19 cellular contexts compared by ENCODE assay signal in genomic region chr10:112634096-112634830, GRCh38.
A peak's percentile ranks its signal among the peaks of the same experiment; 100 is the strongest.
DNase-seq lines count a peak whose midpoint lies in the region; ATAC-seq and TF ChIP-seq lines count a peak whose summit lies in the region.
"Had no signal": no experiment of that assay in that cellular context is flagged by ENCODE, and none has a peak within 500 bp of the region (broad histone marks: within the 10 kb centered on the region; RNA-seq: fewer than 3 reads in every experiment).

No MANE protein-coding gene starts in this region.

- ATAC-seq in upper lobe of right lung: no peak
- no peak for ATAC-seq in HG02763 (IDR thresholded peaks at IDR 0.05; ENCODE audit: unreplicated experiment)
- no peak for ATAC-seq in HG03025 (IDR thresholded peaks at IDR 0.05; ENCODE audit: low FRiP score, unreplicated experiment)
- ATAC-seq: gastroesophageal sphincter, lower lobe of right lung, natural killer cell had no signal

- H2BK15ac ChIP-seq in mesenchymal stem cell (ENCODE audit: low read depth, poor library complexity, severe bottlenecking): no peak overlapping the region

- H3K27ac Mint-ChIP-seq in Calu3 (ENCODE audit: unreplicated experiment): peak overlapping the region; percentile 94
- H3K27ac Mint-ChIP-seq: activated CD4-positive, alpha-beta T cell treated with anti-CD3 and anti-CD28 coated beads, Interleukin-2, amount 10 ng/mL, durations not matched to agents 7 days and 5 days; activated naive CD8-positive, alpha-beta T cell; activated T-cell treated with anti-CD3 and anti-CD28 coated beads, Interleukin-2, amount 50 U/mL, for 24 hours; natural killer cell; stimulated activated naive CD8-positive, alpha-beta T cell treated with anti-CD3 and anti-CD28 coated beads, Interleukin-15, Interleukin-2, amounts not matched to agents 100 ng/mL and 50 ng/mL, for 24 hours had no signal

- peak overlapping the region in 1 of 2 experiments; percentile 7 for H3K4ac ChIP-seq in mesenchymal stem cell (ENCODE audit: low read depth in 1 of 2, low read length in 2 of 2)

- H3K79me1 ChIP-seq in mesenchymal stem cell (replicated peaks; ENCODE audit: low read length, poor library complexity, severe bottlenecking): peaks cover 7% of the 10 kb centered on the region

- no peak overlapping the region for H3K14ac ChIP-seq in mesenchymal stem cell (ENCODE audit: low read length in 2 of 2)

- H3K4me1 ChIP-seq in mesenchymal stem cell (ENCODE audit: control insufficient read depth, insufficient read depth, low read depth, low read length) (no peaks in the 10 kb centered on the region), upper lobe of right lung (no peaks in the 10 kb centered on the region)
- H3K4me1 ChIP-seq: gastroesophageal sphincter, lower lobe of right lung, prostate gland had no signal

- no peak overlapping the region for H3K9ac ChIP-seq in mesenchymal stem cell (ENCODE audit: low read length)

- H2BK12ac ChIP-seq in mesenchymal stem cell (ENCODE audit: low read length in 2 of 2): peak overlapping the region in 1 of 2 experiments; percentile 37

- H3K23ac ChIP-seq in mesenchymal stem cell (ENCODE audit: low read length in 2 of 2): no peak overlapping the region

- no peak overlapping the region for H3K4me2 ChIP-seq in mesenchymal stem cell (ENCODE audit: low read length, poor library complexity, severe bottlenecking)

- H2AFZ ChIP-seq in mesenchymal stem cell (ENCODE audit: low read depth, low read length): no peak overlapping the region

- WGBS in mesenchymal stem cell: 39% methylated on average over 4 of the region's 5 CpGs

- H3K18ac ChIP-seq in mesenchymal stem cell (ENCODE audit: low read depth in 1 of 2, low read length in 2 of 2): peak overlapping the region in 1 of 2 experiments; percentile 46

- no peak overlapping the region for H4K8ac ChIP-seq in mesenchymal stem cell (ENCODE audit: low read length)

- DNase-seq in Calu3 (no peak), NCI-H69 (lab: John Stamatoyannopoulos, UW) (peak; percentile 1), choroid plexus epithelial cell (ENCODE audit: low read depth) (peak; percentile 44), mesenchymal stem cell (peak; percentile 62), upper lobe of right lung (no peak), substantia nigra (lab: John Stamatoyannopoulos, UW) (no peak)
- DNase-seq: activated CD4-positive, alpha-beta T cell treated with anti-CD3 and anti-CD28 coated beads, Interleukin-2, amount 10 ng/mL, durations not matched to agents 7 days and 5 days; activated T-cell treated with anti-CD3 and anti-CD28 coated beads, Interleukin-2, amount 50 U/mL, for 24 hours; lower lobe of right lung; natural killer cell; NCI-H2029; NCI-H510A had no signal

- no peak overlapping the region for H4K91ac ChIP-seq in mesenchymal stem cell (ENCODE audit: low read length)

- peaks cover 45% of the 10 kb centered on the region for H3K4me1 Mint-ChIP-seq in Calu3 (ENCODE audit: low read depth, unreplicated experiment)
- H3K4me1 Mint-ChIP-seq: activated CD4-positive, alpha-beta T cell treated with anti-CD3 and anti-CD28 coated beads, Interleukin-2, amount 10 ng/mL, durations not matched to agents 7 days and 5 days had no signal

- TF ChIP-seq CTCF in Calu3 (IDR thresholded peaks at IDR 0.05; ENCODE audit: unreplicated experiment) (no peak), choroid plexus epithelial cell (conservative IDR thresholded peaks at IDR 0.05; ENCODE audit: low read depth, low read length) (no peak), upper lobe of right lung (IDR thresholded peaks at IDR 0.05) (no peak)

- H3K27me3 ChIP-seq in mesenchymal stem cell (ENCODE audit: control insufficient read depth in 1 of 2, insufficient read depth in 1 of 2, low read length in 2 of 2) (no peaks in the 10 kb centered on the region), upper lobe of right lung (no peaks in the 10 kb centered on the region)
- H3K27me3 ChIP-seq: gastroesophageal sphincter had no signal

- intact Hi-C loops in Calu3 (cut with micrococcal nuclease; ENCODE audit: unreplicated experiment) (no loop called here), upper lobe of right lung (cut with DNase I) (no loop called here)

- H3K4me3 ChIP-seq in choroid plexus epithelial cell (ENCODE audit: low read depth, low read length) (no peak overlapping the region), mesenchymal stem cell (ENCODE audit: insufficient read depth in 1 of 2, low read depth in 1 of 2, low read length in 2 of 2) (no peak overlapping the region), upper lobe of right lung (no peak overlapping the region)
- H3K4me3 ChIP-seq: gastroesophageal sphincter, HAP-1, lower lobe of right lung, prostate gland had no signal

- no peak overlapping the region for H2BK120ac ChIP-seq in mesenchymal stem cell (ENCODE audit: low read depth, low read length)

- H3K36me3 ChIP-seq in mesenchymal stem cell (ENCODE audit: control insufficient read depth in 1 of 2, insufficient read depth in 2 of 2, low read depth in 1 of 2, low read length in 2 of 2) (no peaks in the 10 kb centered on the region), upper lobe of right lung (no peaks in the 10 kb centered on the region)
- H3K36me3 ChIP-seq: gastroesophageal sphincter, HAP-1, lower lobe of right lung, prostate gland had no signal

- H3K27me3 Mint-ChIP-seq in Calu3 (ENCODE audit: unreplicated experiment): no peaks in the 10 kb centered on the region
- H3K27me3 Mint-ChIP-seq: activated CD4-positive, alpha-beta T cell treated with anti-CD3 and anti-CD28 coated beads, Interleukin-2, amount 10 ng/mL, durations not matched to agents 7 days and 5 days; activated naive CD8-positive, alpha-beta T cell; activated T-cell treated with anti-CD3 and anti-CD28 coated beads, Interleukin-2, amount 50 U/mL, for 24 hours; stimulated activated naive CD8-positive, alpha-beta T cell treated with anti-CD3 and anti-CD28 coated beads, Interleukin-15, Interleukin-2, amounts not matched to agents 100 ng/mL and 50 ng/mL, for 24 hours had no signal

- H2AK5ac ChIP-seq in mesenchymal stem cell (ENCODE audit: low read length, severe bottlenecking): no peak overlapping the region

- no peak overlapping the region for H2BK5ac ChIP-seq in mesenchymal stem cell (ENCODE audit: low read depth, low read length, poor library complexity, severe bottlenecking)

- H3K36me3 Mint-ChIP-seq in Calu3 (ENCODE audit: insufficient read depth, unreplicated experiment): no peaks in the 10 kb centered on the region
- H3K36me3 Mint-ChIP-seq: natural killer cell had no signal

- BruUV-seq in Calu3 (replicated peaks; lab: Mats Ljungman, UMichigan): no TSS peak

- CTCF ChIA-PET in Calu3 (lab: Charles Lee): no interaction called here

- H3K27ac ChIP-seq in mesenchymal stem cell (ENCODE audit: low read length, poor library complexity, severe bottlenecking) (no peak overlapping the region), upper lobe of right lung (no peak overlapping the region), substantia nigra (ENCODE audit: low read depth, low read length, poor library complexity, severe bottlenecking) (no peak overlapping the region)
- H3K27ac ChIP-seq: gastroesophageal sphincter, lower lobe of right lung, prostate gland had no signal

- H3K9me3 Mint-ChIP-seq in Calu3 (ENCODE audit: low read depth, unreplicated experiment): no peaks in the 10 kb centered on the region
- H3K9me3 Mint-ChIP-seq: activated CD4-positive, alpha-beta T cell treated with anti-CD3 and anti-CD28 coated beads, Interleukin-2, amount 10 ng/mL, durations not matched to agents 7 days and 5 days; activated T-cell treated with anti-CD3 and anti-CD28 coated beads, Interleukin-2, amount 50 U/mL, for 24 hours; natural killer cell; stimulated activated naive CD8-positive, alpha-beta T cell treated with anti-CD3 and anti-CD28 coated beads, Interleukin-15, Interleukin-2, amounts not matched to agents 100 ng/mL and 50 ng/mL, for 24 hours had no signal

- H3K9me3 ChIP-seq in mesenchymal stem cell (ENCODE audit: control insufficient read depth, low read length) (no peaks in the 10 kb centered on the region), upper lobe of right lung (no peaks in the 10 kb centered on the region)
- H3K9me3 ChIP-seq: gastroesophageal sphincter, HAP-1, lower lobe of right lung, prostate gland had no signal

- no peak overlapping the region for H3K4me3 Mint-ChIP-seq in Calu3 (ENCODE audit: low read depth, unreplicated experiment)
- H3K4me3 Mint-ChIP-seq: activated CD4-positive, alpha-beta T cell treated with anti-CD3 and anti-CD28 coated beads, Interleukin-2, amount 10 ng/mL, durations not matched to agents 7 days and 5 days; activated naive CD8-positive, alpha-beta T cell; activated T-cell treated with anti-CD3 and anti-CD28 coated beads, Interleukin-2, amount 50 U/mL, for 24 hours; natural killer cell; stimulated activated naive CD8-positive, alpha-beta T cell treated with anti-CD3 and anti-CD28 coated beads, Interleukin-15, Interleukin-2, amounts not matched to agents 100 ng/mL and 50 ng/mL, for 24 hours had no signal

Comparison
In these comparisons a context has a peak if more than half of its experiments do, and no peak if none do; other contexts are left out.
1. DNase-seq: peak in NCI-H69 (single experiment), choroid plexus epithelial cell (single experiment) and mesenchymal stem cell (single experiment); none in Calu3 (single experiment), upper lobe of right lung (single experiment) and substantia nigra (0 of 49).